Comparison of ENCODE assay signal across 26 cellular contexts in the genomic region with DNA sequence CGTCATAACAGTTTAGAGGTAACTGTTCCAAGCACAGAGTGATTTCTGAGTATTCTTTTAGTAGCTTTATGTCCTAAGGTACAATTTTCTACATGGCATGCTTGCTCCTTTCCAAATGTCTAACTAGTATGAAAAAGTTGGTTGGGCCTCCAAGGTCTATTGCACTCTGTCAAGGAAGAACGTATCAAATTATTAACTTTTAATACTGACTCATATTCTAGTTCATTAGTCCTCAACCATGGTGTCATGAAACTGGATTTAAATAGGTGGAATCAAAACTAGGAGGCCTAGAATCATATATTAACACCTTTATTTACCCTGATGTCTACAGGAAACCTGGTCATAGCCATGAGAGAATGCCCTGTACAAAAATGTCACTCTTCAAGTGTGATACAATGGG.
"Had no signal": no experiment of that assay in that cellular context is flagged by ENCODE, and none has a peak within 500 bp of the region (broad histone marks: within the 10 kb centered on the region; RNA-seq: fewer than 3 reads in every experiment).

No MANE protein-coding gene starts in this region.

- H3K4me2 ChIP-seq: KMS-11 had no signal

- H3K4me3 Mint-ChIP-seq: activated CD8-positive, alpha-beta T cell treated with anti-CD3 and anti-CD28 coated beads for 36 hours; T-helper 1 cell treated with Interleukin-12 subunit alpha and Interleukin-12 subunit beta and Interleukin-4 antibody, amounts not matched to agents 30 μg/mL and 1 μg/mL, for 36 hours had no signal

- H3K9me3 ChIP-seq: adrenal gland, breast epithelium, SJCRH30 had no signal

- DNase-seq: activated CD4-positive, alpha-beta T cell treated with anti-CD3 and anti-CD28 coated beads for 4 hours; activated CD8-positive, alpha-beta memory T cell treated with anti-CD3 and anti-CD28 coated beads, Interleukin-2, amount 50 U/mL, for 4 hours; activated CD8-positive, alpha-beta T cell treated with anti-CD3 and anti-CD28 coated beads for 36 hours; activated naive CD4-positive, alpha-beta T cell; activated T-cell treated with anti-CD3 and anti-CD28 coated beads, Interleukin-2, amount 50 U/mL, for 1 hour; adrenal gland; anterior cingulate cortex; central memory CD4-positive, alpha-beta T cell; NCI-H1092; NCI-H1417; NCI-H1930; NCI-H2107; NCI-H345; NCI-H510A; NCI-H526 treated with DMSO at 0.1 percent for 48 hours; NCI-H82; Right ventricle myocardium superior; SJCRH30; SW 1271 had no signal

- H3K9me3 Mint-ChIP-seq: activated CD8-positive, alpha-beta T cell treated with anti-CD3 and anti-CD28 coated beads for 36 hours; activated naive CD4-positive, alpha-beta T cell treated with anti-CD3 and anti-CD28 coated beads, Interleukin-2, amount 50 U/mL, for 72 hours; T-helper 1 cell treated with Interleukin-12 subunit alpha and Interleukin-12 subunit beta and Interleukin-4 antibody, amounts not matched to agents 30 μg/mL and 1 μg/mL, for 36 hours had no signal

- H3K27ac ChIP-seq: adrenal gland, breast epithelium, KMS-11, RWPE1, SJCRH30 had no signal

- H3K27me3 Mint-ChIP-seq: activated CD8-positive, alpha-beta T cell treated with anti-CD3 and anti-CD28 coated beads for 36 hours had no signal

- H3K9ac ChIP-seq: KMS-11 had no signal

- H3K4me3 ChIP-seq: adrenal gland, breast epithelium, SJCRH30 had no signal

- H3K27ac Mint-ChIP-seq: T-helper 1 cell treated with Interleukin-12 subunit alpha and Interleukin-12 subunit beta and Interleukin-4 antibody, amounts not matched to agents 30 μg/mL and 1 μg/mL, for 36 hours had no signal

- H3K27me3 ChIP-seq: adrenal gland, breast epithelium, SJCRH30 had no signal

- H3K36me3 ChIP-seq: breast epithelium had no signal

- H3K4me1 ChIP-seq: breast epithelium had no signal

- ATAC-seq: activated CD4-positive, CD25-positive, alpha-beta regulatory T cell treated with anti-CD3 and anti-CD28 coated beads, Interleukin-2, amount 50 U/mL, for 24 hours; activated CD8-positive, alpha-beta T cell treated with anti-CD3 and anti-CD28 coated beads for 36 hours; activated naive CD4-positive, alpha-beta T cell treated with anti-CD3 and anti-CD28 coated beads, Interleukin-2, amount 50 U/mL, for 72 hours; SK-N-SH treated with all-trans-retinoic acid at 6 μM for 48 hours had no signal
